ENCODE assay signal across 3 cellular contexts in the genomic region with DNA sequence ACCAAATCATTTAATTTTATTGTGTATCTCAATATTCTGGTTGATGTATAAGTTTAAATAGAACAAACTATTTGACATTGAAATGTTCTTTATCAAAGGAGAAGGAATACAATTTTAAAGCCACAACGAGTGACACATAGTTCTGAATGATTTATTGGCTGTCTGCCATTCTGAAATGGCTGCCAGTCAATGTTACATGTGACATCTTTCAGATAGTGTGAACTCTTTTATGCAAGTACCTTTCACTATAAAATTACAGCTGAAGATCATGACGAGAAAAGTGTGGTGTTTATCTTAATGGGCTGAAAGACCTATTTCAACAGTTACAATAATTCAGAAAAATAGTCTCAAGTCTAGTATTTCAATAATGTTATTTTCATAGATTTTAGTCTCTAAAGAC.
A peak's percentile ranks its signal among the peaks of the same experiment; 100 is the strongest.
DNase-seq lines count a peak whose midpoint lies in the region; ATAC-seq, FAIRE-seq and TF ChIP-seq lines count a peak whose summit lies in the region.
"Not testable (repeated sequence)": the region's sequence is repeated elsewhere in the genome, so short reads cannot be mapped to it uniquely, and the experiment has no call there.

No MANE protein-coding gene starts in this region.

- not testable (repeated sequence) for TF ChIP-seq EP300 in K562 (IDR thresholded peaks at IDR 0.05; ENCODE audit: low read length)
- TF ChIP-seq EP300 in neural cell (conservative IDR thresholded peaks at IDR 0.05; ENCODE audit: poor library complexity, severe bottlenecking): peak; percentile 97

- intact Hi-C loops in K562 (cut with micrococcal nuclease): not testable (repeated sequence)

- not testable (repeated sequence) for H3K4me2 ChIP-seq in K562 (ENCODE audit: insufficient read depth, low read length); neural cell (ENCODE audit: low read length)

- BruUV-seq in K562 (replicated peaks; lab: Mats Ljungman, UMichigan): not testable (repeated sequence)

- not testable (repeated sequence) for H3K79me2 ChIP-seq in K562 (ENCODE audit: control insufficient read depth, insufficient read depth, low read length); neural cell (replicated peaks; ENCODE audit: insufficient read depth, low read length)

- H3K27me3 ChIP-seq in K562 (ENCODE audit: control insufficient read depth in 2 of 2, insufficient read depth in 2 of 2, low read length in 2 of 2); neural cell (ENCODE audit: insufficient read depth, low read depth, low read length): not testable (repeated sequence)

- not testable (repeated sequence) for H3K9me1 ChIP-seq in K562 (ENCODE audit: control insufficient read depth, insufficient read depth, low read length)

- not testable (repeated sequence) for DNase-seq in HEK293T (ENCODE audit: extremely low spot score); K562 (ENCODE audit: extremely low read depth in 1 of 4, low spot score in 3 of 4)

- FAIRE-seq in K562 (lab: Jason Lieb, UNC): not testable (repeated sequence)

- not testable (repeated sequence) for H3K9me3 ChIP-seq in K562 (replicated peaks; ENCODE audit: control insufficient read depth, insufficient read depth, low read depth, low read length); neural cell (ENCODE audit: low read length)

- CTCF ChIA-PET in HEK293T (lab: Yijun Ruan, JAX); K562 (lab: Yijun Ruan, JAX; ENCODE audit: low intra/inter-chr PET ratio): not testable (repeated sequence)

- H3K27ac ChIP-seq in K562 (ENCODE audit: extremely low read depth, low read depth, low read length); neural cell (ENCODE audit: low read length): not testable (repeated sequence)

- in situ Hi-C loops in K562 (cut with MboI): not testable (repeated sequence)

- not testable (repeated sequence) for ATAC-seq in K562

- POLR2A ChIA-PET in HEK293T (lab: Yijun Ruan, JAX); K562 (lab: Yijun Ruan, JAX): not testable (repeated sequence)

- WGBS in K562 (ENCODE audit: insufficient coverage, low coverage, missing lambda C conversion rate): 20% methylated on average over 1 of the region's 2 CpGs

- not testable (repeated sequence) for H3K4me1 ChIP-seq in K562 (replicated peaks in 1 of 2; ENCODE audit: control insufficient read depth in 2 of 2, insufficient read depth in 2 of 2, low read length in 2 of 2)

- H3K4me3 ChIP-seq in K562; neural cell (ENCODE audit: low read length): not testable (repeated sequence)

- H4K20me1 ChIP-seq in K562 (replicated peaks; ENCODE audit: control insufficient read depth, insufficient read depth, low read length); neural cell (ENCODE audit: insufficient read depth): not testable (repeated sequence)

- H3K36me3 ChIP-seq in K562 (ENCODE audit: control insufficient read depth, insufficient read depth, low read length); neural cell (ENCODE audit: insufficient read depth, low read length): not testable (repeated sequence)

- H3K9me2 ChIP-seq in neural cell (ENCODE audit: insufficient read depth, low read length): not testable (repeated sequence)

- TF ChIP-seq CTCF in K562 (IDR thresholded peaks at IDR 0.05 in 2 of 3, conservative IDR thresholded peaks at IDR 0.05 in 1 of 3; ENCODE audit: insufficient read depth in 2 of 3, low read depth in 1 of 3, low read length in 3 of 3); neural cell (IDR thresholded peaks at IDR 0.05; ENCODE audit: poor library complexity, severe bottlenecking): not testable (repeated sequence)

- H3F3A ChIP-seq in neural cell (ENCODE audit: insufficient read depth, low read length, poor library complexity, severe bottlenecking): not testable (repeated sequence)

- not testable (repeated sequence) for H3K9ac ChIP-seq in K562 (ENCODE audit: insufficient read depth in 1 of 2, low read depth in 2 of 2, low read length in 2 of 2); neural cell (ENCODE audit: low read length)

- not testable (repeated sequence) for TF ChIP-seq RAD21 in K562 (CRISPR knock-in tag; conservative IDR thresholded peaks at IDR 0.05 in 1 of 2, IDR thresholded peaks at IDR 0.05 in 1 of 2); neural cell (conservative IDR thresholded peaks at IDR 0.05)

- not testable (repeated sequence) for H2AFZ ChIP-seq in K562 (ENCODE audit: low read depth, low read length); neural cell (ENCODE audit: low read depth, low read length)

- not testable (repeated sequence) for TF ChIP-seq POLR2A in K562 (conservative IDR thresholded peaks at IDR 0.05)

TF ChIP-seq in HEK293T, 16 proteins besides CTCF, POLR2A, EP300 and RAD21:
- peak; percentile 33; the same call in 1 of the 2 replicates for TF ChIP-seq PKNOX1 (IDR thresholded peaks at IDR 0.05)

TF ChIP-seq in K562, 482 proteins besides CTCF, POLR2A, EP300 and RAD21:
- TF ChIP-seq, protein P1, sequence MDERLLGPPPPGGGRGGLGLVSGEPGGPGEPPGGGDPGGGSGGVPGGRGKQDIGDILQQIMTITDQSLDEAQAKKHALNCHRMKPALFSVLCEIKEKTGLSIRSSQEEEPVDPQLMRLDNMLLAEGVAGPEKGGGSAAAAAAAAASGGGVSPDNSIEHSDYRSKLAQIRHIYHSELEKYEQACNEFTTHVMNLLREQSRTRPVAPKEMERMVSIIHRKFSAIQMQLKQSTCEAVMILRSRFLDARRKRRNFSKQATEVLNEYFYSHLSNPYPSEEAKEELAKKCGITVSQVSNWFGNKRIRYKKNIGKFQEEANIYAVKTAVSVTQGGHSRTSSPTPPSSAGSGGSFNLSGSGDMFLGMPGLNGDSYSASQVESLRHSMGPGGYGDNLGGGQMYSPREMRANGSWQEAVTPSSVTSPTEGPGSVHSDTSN (CRISPR knock-in tag; IDR thresholded peaks at IDR 0.05; ENCODE audit: low read depth): not testable (repeated sequence)
- TF ChIP-seq, protein P1 (tag; conservative IDR thresholded peaks at IDR 0.05; ENCODE audit: low read depth): peak; percentile 74
- TF ChIP-seq PKNOX1 (IDR thresholded peaks at IDR 0.05): peak; percentile 87
- TF ChIP-seq MEIS2 (IDR thresholded peaks at IDR 0.05; ENCODE audit: partially characterized antibody): peak; percentile 85

TF ChIP-seq in neural cell, 6 proteins besides CTCF, POLR2A, EP300 and RAD21:
- peak; percentile 50 for TF ChIP-seq POLR2AphosphoS5 (IDR thresholded peaks at IDR 0.05)
